1 cellular context compared by ENCODE assay signal in genomic region chr2:42858140-42859005, GRCh38.
TF ChIP-seq lines count a peak whose summit lies in the region.

No MANE protein-coding gene starts in this region.

TF ChIP-seq in K562, 482 proteins besides CTCF, POLR2A, EP300 and RAD21:
- no peak for TF ChIP-seq ARID4B (CRISPR knock-in tag; IDR thresholded peaks at IDR 0.05)
- no peak for TF ChIP-seq ZNF561 (CRISPR knock-in tag; conservative IDR thresholded peaks at IDR 0.05)
- no peak for TF ChIP-seq WHSC1 (IDR thresholded peaks at IDR 0.05; ENCODE audit: low read length)
- no peak for TF ChIP-seq GATAD2A (IDR thresholded peaks at IDR 0.05)
- TF ChIP-seq ZNF239 (CRISPR knock-in tag; IDR thresholded peaks at IDR 0.05) = no peak
- TF ChIP-seq NR2C1 (IDR thresholded peaks at IDR 0.05) = no peak
- no peak for TF ChIP-seq NR2C1 (tag; IDR thresholded peaks at IDR 0.05)
- no peak for TF ChIP-seq BRD9 (IDR thresholded peaks at IDR 0.05; ENCODE audit: low read depth, partially characterized antibody)
- TF ChIP-seq ZNF347 (CRISPR knock-in tag; IDR thresholded peaks at IDR 0.05; ENCODE audit: low read depth) = no peak
- no peak for TF ChIP-seq ZBTB5 (IDR thresholded peaks at IDR 0.05)
- TF ChIP-seq ILK (tag; IDR thresholded peaks at IDR 0.05; ENCODE audit: borderline replicate concordance, low read depth) = no peak
- no peak for TF ChIP-seq SMARCA5 (IDR thresholded peaks at IDR 0.05)
- no peak for TF ChIP-seq CHAMP1 (IDR thresholded peaks at IDR 0.05)
- no peak for TF ChIP-seq HSF4 (CRISPR knock-in tag; IDR thresholded peaks at IDR 0.05; ENCODE audit: borderline replicate concordance)
- no peak for TF ChIP-seq ZNF274 (IDR thresholded peaks at IDR 0.05; ENCODE audit: borderline replicate concordance, low read depth, low read length)
- no peak for TF ChIP-seq ZNF282 (CRISPR knock-in tag; IDR thresholded peaks at IDR 0.05)
- no peak for TF ChIP-seq MEF2A (IDR thresholded peaks at IDR 0.05; ENCODE audit: control insufficient read depth, low read depth, low read length)
